Comparison of ENCODE assay signal across 8 cellular contexts in genomic region chr1:151164732-151165280, GRCh38. TPM values are rescaled to one million over a fixed set of nuclear protein-coding genes. Genes with fewer than 3 reads are reported as not detected.
DNase-seq lines count a peak whose midpoint lies in the region; ATAC-seq and TF ChIP-seq lines count a peak whose summit lies in the region.

No MANE protein-coding gene starts in this region.

- ATAC-seq in body of pancreas = peak; percentile 7
- ATAC-seq in left lobe of liver = peak; percentile 66
- no peak for ATAC-seq in HG03469 (IDR thresholded peaks at IDR 0.05; ENCODE audit: unreplicated experiment)

- H3K27ac ChIP-seq in body of pancreas (peak overlapping the region; percentile 55 to 74 (median 64)), thymus (ENCODE audit: low read depth) (no peak overlapping the region)

- no peak for TF ChIP-seq POLR2A in body of pancreas (IDR thresholded peaks at IDR 0.05)

- WGBS in body of pancreas, 2 donors = 16 to 25% methylated on average over 10 to 11 of the region's 11 CpGs
- 81% methylated on average over 11 of the region's 11 CpGs for WGBS in thymus

- H3K4me1 ChIP-seq in body of pancreas (peaks cover 24% of the 10 kb centered on the region), thymus (ENCODE audit: control insufficient read depth, insufficient read depth, low read length) (peaks cover 17% of the 10 kb centered on the region)

- DNase-seq in NCI-H82 (lab: John Stamatoyannopoulos, UW) (peak; percentile 54), NCI-H82 treated with DMSO at 0.1 percent for 48 hours (lab: John Stamatoyannopoulos, UW; ENCODE audit: unreplicated experiment) (no peak), body of pancreas (peak in 1 of 4 donors; percentile 36), left lobe of liver (ENCODE audit: low spot score) (no peak), NOMO-1 treated with dmso at 0.1 percent for 144 hours (lab: John Stamatoyannopoulos, UW; ENCODE audit: unreplicated experiment) (no peak), pons (ENCODE audit: low spot score) (no peak)

- intact Hi-C loops in body of pancreas (cut with DNase I) = no loop called here

- peak overlapping the region in 1 of 2 donors; percentile 20 for H3K4me3 ChIP-seq in body of pancreas
- H3K4me3 ChIP-seq in thymus (ENCODE audit: low read length) = peak overlapping the region; percentile 64

- H3K9me3 ChIP-seq in body of pancreas = no peaks in the 10 kb centered on the region
- H3K9me3 ChIP-seq in thymus (ENCODE audit: control insufficient read depth) = no peaks in the 10 kb centered on the region

- no peak for TF ChIP-seq CTCF in body of pancreas (IDR thresholded peaks at IDR 0.05)

- peaks cover 3% of the 10 kb centered on the region in 2 donors for H3K36me3 ChIP-seq in body of pancreas (replicated peaks in 1 of 2; ENCODE audit: insufficient read depth in 1 of 2, low read depth in 2 of 2)
- peaks cover 31% of the 10 kb centered on the region for H3K36me3 ChIP-seq in thymus (ENCODE audit: control insufficient read depth, insufficient read depth)

- H3K27me3 ChIP-seq in body of pancreas = no peaks in the 10 kb centered on the region
- H3K27me3 ChIP-seq in thymus (ENCODE audit: control insufficient read depth, insufficient read depth) = no peaks in the 10 kb centered on the region

RNA-seq across cellular contexts. Expression of gene LYSMD1, which starts 0.9 kb away (rescaled TPM):
- total RNA-seq in body of pancreas = 1 to 10 TPM; 6.7 to 9.6 TPM
- total RNA-seq in left lobe of liver = 3.9 TPM
- polyA plus RNA-seq in thymus = 7.7 TPM

RNA-seq across cellular contexts. Expression of gene SCNM1, which starts 1.1 kb away (rescaled TPM):
- 10 to 100 TPM; 16.2 to 28.0 TPM for total RNA-seq in body of pancreas
- 9.4 TPM for total RNA-seq in left lobe of liver
- 75.2 TPM for polyA plus RNA-seq in thymus

RNA-seq across cellular contexts. Expression of gene TNFAIP8L2, which starts 8.4 kb away (rescaled TPM):
- total RNA-seq in body of pancreas (1 to 10 TPM in 1 of 2 donors, under 1 TPM in 1; 0.99 to 1.6 TPM), left lobe of liver (0.96 TPM)
- 32.8 TPM for polyA plus RNA-seq in thymus

RNA-seq across cellular contexts. Expression of gene TMOD4, which starts 11.0 kb away (rescaled TPM):
- total RNA-seq in body of pancreas (1 to 10 TPM in 1 of 2 donors, not detected in 1; 3.0 TPM), left lobe of liver (0.33 TPM)
- polyA plus RNA-seq in thymus = 1.0 TPM

RNA-seq across cellular contexts. Expression of gene SEMA6C, which starts 18.4 kb away (rescaled TPM):
- total RNA-seq in body of pancreas (1 to 10 TPM; 3.6 to 5.3 TPM), left lobe of liver (6.4 TPM)
- 24.3 TPM for polyA plus RNA-seq in thymus
